In the genomic region with DNA sequence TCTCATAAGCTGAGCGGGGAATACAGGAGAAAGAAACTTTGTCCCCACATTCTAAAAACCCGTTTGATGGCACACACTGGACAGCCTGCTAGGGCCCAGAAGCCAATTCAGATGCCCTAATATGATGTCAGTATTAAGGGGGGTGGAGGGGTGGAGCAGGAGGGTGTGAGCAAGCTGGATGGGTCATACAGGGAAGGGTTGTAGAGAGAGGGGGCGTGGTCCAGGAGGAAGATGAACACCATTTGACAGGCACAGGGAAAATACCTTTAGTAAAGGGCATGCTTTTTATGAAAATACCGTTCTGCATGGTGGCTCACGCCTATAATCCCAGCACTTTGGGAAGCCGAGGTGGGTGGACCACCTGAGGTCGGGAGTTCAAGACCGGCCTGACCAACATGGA, we compare ENCODE assay signal across 24 cellular contexts. TPM values are rescaled to one million over a fixed set of nuclear protein-coding genes. Genes with fewer than 3 reads are reported as not detected.
DNase-seq lines count a peak whose midpoint lies in the region; ATAC-seq and TF ChIP-seq lines count a peak whose summit lies in the region.
"Had no signal": no experiment of that assay in that cellular context is flagged by ENCODE, and none has a peak within 500 bp of the region (broad histone marks: within the 10 kb centered on the region; RNA-seq: fewer than 3 reads in every experiment).

No MANE protein-coding gene starts in this region.

- ATAC-seq in WTC11 (no peak), omental fat pad (ENCODE audit: low FRiP score) (no peak), GM19463 (IDR thresholded peaks at IDR 0.05; ENCODE audit: unreplicated experiment) (no peak)

- H3K4me3 Mint-ChIP-seq in WTC11 = no peak overlapping the region
- H3K4me3 Mint-ChIP-seq: CD4-positive, CD25-positive, alpha-beta regulatory T cell; IgD-negative memory B cell had no signal

- H3K27ac Mint-ChIP-seq in WTC11 = no peak overlapping the region

- TF ChIP-seq CTCF in WTC11 (IDR thresholded peaks at IDR 0.05) (no peak), omental fat pad (IDR thresholded peaks at IDR 0.05) (no peak)

- CTCF ChIA-PET in WTC11 (lab: Charles Lee) = no interaction called here

- peaks cover 16 to 22% of the 10 kb centered on the region in 2 donors for H3K36me3 ChIP-seq in esophagus (ENCODE audit: control insufficient read depth in 2 of 2, insufficient read depth in 2 of 2, low read length in 1 of 2)

- no peaks in the 10 kb centered on the region for H3K9me3 Mint-ChIP-seq in WTC11
- H3K9me3 Mint-ChIP-seq: CD4-positive, CD25-positive, alpha-beta regulatory T cell; IgD-negative memory B cell had no signal

- no peak overlapping the region for H3K4me3 ChIP-seq in esophagus (ENCODE audit: low read depth in 1 of 2, low read length in 2 of 2)

- no peaks in the 10 kb centered on the region for H3K27me3 ChIP-seq in esophagus (ENCODE audit: control insufficient read depth in 1 of 2, insufficient read depth in 2 of 2, low read length in 2 of 2)

- H3K9me3 ChIP-seq in esophagus (ENCODE audit: control insufficient read depth in 2 of 2, insufficient read depth in 1 of 2, low read depth in 1 of 2, low read length in 1 of 2) = no peaks in the 10 kb centered on the region

- POLR2A ChIA-PET in WTC11 (lab: Charles Lee) = no interaction called here

- H3K27me3 Mint-ChIP-seq in WTC11 (ENCODE audit: low read depth) = no peaks in the 10 kb centered on the region
- H3K27me3 Mint-ChIP-seq: CD4-positive, CD25-positive, alpha-beta regulatory T cell; IgD-negative memory B cell had no signal

- peak overlapping the region; percentile 42 to 60 for H3K27ac ChIP-seq in esophagus (ENCODE audit: low read depth in 2 of 2, low read length in 1 of 2)
- H3K27ac ChIP-seq: KMS-11, RWPE1 had no signal

- peaks cover 63% of the 10 kb centered on the region for H3K36me3 Mint-ChIP-seq in WTC11

- 0 out of 2 replicates have a peak, but pooled peaks cover 2% of the 10 kb centered on the region for H3K4me1 Mint-ChIP-seq in WTC11

- WGBS in esophagus, 2 donors = 83 to 88% methylated on average over 8 of the region's 8 CpGs

- H3K4me1 ChIP-seq in esophagus (ENCODE audit: control insufficient read depth in 2 of 2, insufficient read depth in 2 of 2, low read length in 1 of 2) = no peaks in the 10 kb centered on the region

- peak; percentile 27 for DNase-seq in ELR (ENCODE audit: low read depth)
- peak; percentile 3 for DNase-seq in WTC11 (ENCODE audit: low spot score)
- DNase-seq in mesenteric fat pad (ENCODE audit: low spot score) = peak; percentile 20
- DNase-seq in CD1c-positive myeloid dendritic cell (ENCODE audit: extremely low spot score) = no peak
- no peak for DNase-seq in DMS53 (lab: John Stamatoyannopoulos, UW)
- DNase-seq in omental fat pad (ENCODE audit: low spot score) = no peak
- DNase-seq: CD4-positive, CD25-positive, alpha-beta regulatory T cell; EL; GF-D8; HCEC 1CT; MM.1S; NCI-H1694; NCI-H2029 treated with DMSO at 0.1 percent for 48 hours; NCI-H446 treated with DMSO at 0.1 percent for 48 hours; NCI-H526; SHP77 had no signal

TF ChIP-seq in WTC11, 78 proteins besides CTCF, POLR2A, EP300 and RAD21:
- no peak for TF ChIP-seq SMAD4 (CRISPR knock-in tag; IDR thresholded peaks at IDR 0.05)
- TF ChIP-seq, protein P1, sequence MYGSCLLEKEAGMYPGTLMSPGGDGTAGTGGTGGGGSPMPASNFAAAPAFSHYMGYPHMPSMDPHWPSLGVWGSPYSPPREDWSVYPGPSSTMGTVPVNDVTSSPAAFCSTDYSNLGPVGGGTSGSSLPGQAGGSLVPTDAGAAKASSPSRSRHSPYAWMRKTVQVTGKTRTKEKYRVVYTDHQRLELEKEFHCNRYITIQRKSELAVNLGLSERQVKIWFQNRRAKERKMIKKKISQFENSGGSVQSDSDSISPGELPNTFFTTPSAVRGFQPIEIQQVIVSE (CRISPR knock-in tag; IDR thresholded peaks at IDR 0.05; ENCODE audit: borderline replicate concordance) = no peak
- no peak for TF ChIP-seq FOXK1 (CRISPR knock-in tag; IDR thresholded peaks at IDR 0.05)
- no peak for TF ChIP-seq PRDM15 (CRISPR knock-in tag; IDR thresholded peaks at IDR 0.05)
- TF ChIP-seq NR1H2 (CRISPR knock-in tag; IDR thresholded peaks at IDR 0.05) = no peak

RNA-seq across cellular contexts. Expression of gene TARS2, which starts 6.0 kb away (rescaled TPM):
- total RNA-seq in WTC11 (2021) (42.9 to 51.1 TPM (median 49.7 TPM) in 3 replicates), mesenteric fat pad (14.0 TPM), omental fat pad (10 to 100 TPM in 2 of 4 donors, 1 to 10 TPM in 2; 7.0 to 10.9 (median 10.0) TPM)
- 10 to 100 TPM; 14.1 to 26.7 TPM for polyA plus RNA-seq in esophagus

RNA-seq across cellular contexts. Expression of gene ECM1, which starts 14.7 kb away (rescaled TPM):
- total RNA-seq in WTC11 (2021) = 0.69 to 1.6 TPM (median 0.76 TPM) in 3 replicates
- polyA plus RNA-seq in esophagus = 1,000 to 10,000 TPM; 1,189 to 4,054 TPM
- total RNA-seq in mesenteric fat pad = 33.1 TPM
- total RNA-seq in omental fat pad = 10 to 100 TPM; 10.8 to 24.8 (median 18.5) TPM

RNA-seq across cellular contexts. Expression of gene FALEC, which starts 22.4 kb away (rescaled TPM):
- total RNA-seq in WTC11 (2021) (0.71 to 1.2 TPM (median 1.0 TPM) in 3 replicates), mesenteric fat pad (not detected), omental fat pad (not detected)
- polyA plus RNA-seq in esophagus = 1 to 10 TPM; 2.1 to 4.6 TPM
- total RNA-seq: CD4-positive, CD25-positive, alpha-beta regulatory T cell; H1; SK-MEL-5 had no signal
- polyA plus RNA-seq: BJ, H1 had no signal

RNA-seq across cellular contexts. Expression of gene ADAMTSL4, which starts 56.0 kb away (rescaled TPM):
- total RNA-seq in WTC11 (2021) (6.6 to 14.7 TPM (median 14.1 TPM) in 3 replicates), mesenteric fat pad (76.4 TPM), omental fat pad (10 to 100 TPM; 33.7 to 46.6 (median 39.9) TPM)
- polyA plus RNA-seq in esophagus = 100 to 1,000 TPM in 1 of 2 donors, 10 to 100 TPM in 1; 43.2 to 108 TPM

Comparison
In these comparisons a context has a peak if more than half of its experiments do, and no peak if none do; other contexts are left out.
1. DNase-seq: peak in ELR (single experiment), WTC11 (single experiment) and mesenteric fat pad (single experiment); none in CD1c-positive myeloid dendritic cell (single experiment), DMS53 (single experiment) and omental fat pad (single experiment).